In the genomic region with DNA sequence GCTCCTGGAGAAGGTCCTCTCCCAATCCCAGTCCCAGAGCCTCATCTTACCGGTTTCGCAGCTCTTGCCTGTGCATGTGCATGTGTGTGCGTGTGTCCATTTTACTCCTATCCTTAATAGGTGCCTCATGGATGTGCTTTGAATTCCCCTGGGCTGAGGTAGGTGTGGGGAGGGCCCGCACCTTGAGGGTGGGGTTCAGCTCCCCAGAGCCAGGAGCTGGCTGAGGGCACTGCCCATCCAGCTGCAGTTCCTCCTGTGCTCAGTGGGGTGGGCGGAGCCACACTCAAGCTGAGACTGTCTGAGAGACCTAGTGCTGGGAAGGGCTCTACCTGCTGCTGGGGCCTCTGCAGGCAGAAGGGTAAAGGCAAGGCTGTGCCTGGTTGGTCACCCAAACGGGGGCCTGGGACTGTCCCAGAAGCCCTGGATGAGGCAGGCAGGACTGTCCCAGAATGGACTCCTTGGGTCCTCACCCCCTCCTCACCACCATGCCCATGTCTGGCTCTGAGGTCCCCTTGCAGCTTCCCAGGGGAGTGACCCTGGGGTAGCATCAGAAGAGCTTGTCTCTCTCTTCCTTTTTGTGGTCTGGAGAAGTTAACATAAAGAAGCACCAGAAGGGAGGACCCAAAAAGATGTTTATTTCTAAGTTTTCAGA, we compare ENCODE assay signal across 8 cellular contexts. TPM values are rescaled to one million over a fixed set of nuclear protein-coding genes. Genes with fewer than 3 reads are reported as not detected.
DNase-seq lines count a peak whose midpoint lies in the region; ATAC-seq and TF ChIP-seq lines count a peak whose summit lies in the region.

No MANE protein-coding gene starts in this region.

- TF ChIP-seq CTCF in natural killer cell (IDR thresholded peaks at IDR 0.05), result no peak

- peak overlapping the region; percentile 12 for H3K4me3 Mint-ChIP-seq in T-helper 17 cell
- H3K4me3 Mint-ChIP-seq in natural killer cell, result no peak overlapping the region

- ATAC-seq in GM19351 (IDR thresholded peaks at IDR 0.05; ENCODE audit: unreplicated experiment), result peak; percentile 41
- ATAC-seq in HG03139 (IDR thresholded peaks at IDR 0.05; ENCODE audit: unreplicated experiment), result peak; percentile 60
- ATAC-seq in T-helper 17 cell, result peak; percentile 80
- ATAC-seq in natural killer cell, result peak in 2 of 3 donors; percentile 37 to 42

- H3K36me3 Mint-ChIP-seq in T-helper 17 cell (ENCODE audit: low read depth) (no peaks in the 10 kb centered on the region), natural killer cell (no peaks in the 10 kb centered on the region)

- H3K27me3 Mint-ChIP-seq in T-helper 17 cell (peaks cover 41% of the 10 kb centered on the region), natural killer cell (ENCODE audit: low read depth in 2 of 2) (peaks cover 19 to 27% of the 10 kb centered on the region in 2 donors)

- H3K4me1 Mint-ChIP-seq in T-helper 17 cell (peaks cover 9% of the 10 kb centered on the region), natural killer cell (peaks cover 0 to 5% of the 10 kb centered on the region in 2 donors)

- DNase-seq in GM03348 (ENCODE audit: low spot score) (peak; percentile 31), T-helper 17 cell (no peak), natural killer cell (no peak), NCI-H446 treated with DMSO at 0.1 percent for 48 hours (lab: John Stamatoyannopoulos, UW) (no peak), pons (ENCODE audit: low spot score) (no peak), NCI-H187 (lab: John Stamatoyannopoulos, UW) (no peak)

- H3K27ac Mint-ChIP-seq in T-helper 17 cell (no peak overlapping the region), natural killer cell (no peak overlapping the region)

- no peaks in the 10 kb centered on the region for H3K9me3 ChIP-seq in T-helper 17 cell (ENCODE audit: control insufficient read depth, low read length, poor library complexity, severe bottlenecking)

- H3K9me3 Mint-ChIP-seq in natural killer cell, result no peaks in the 10 kb centered on the region

- intact Hi-C loops in natural killer cell (cut with micrococcal nuclease), result no loop called here

RNA-seq across cellular contexts. Expression of gene GDF7, which starts 8.9 kb away (rescaled TPM):
- under 1 TPM; 0.16 to 0.72 TPM for total RNA-seq in T-helper 17 cell
- under 1 TPM; 0.02 to 0.10 (median 0.05) TPM for total RNA-seq in natural killer cell

RNA-seq across cellular contexts. Expression of gene HS1BP3, which starts 24.9 kb away (rescaled TPM):
- total RNA-seq in T-helper 17 cell (10 to 100 TPM; 12.8 to 13.7 TPM), natural killer cell (10 to 100 TPM; 17.4 to 25.7 (median 22.8) TPM)
